ENCODE assay signal across 33 cellular contexts in the genomic region with DNA sequence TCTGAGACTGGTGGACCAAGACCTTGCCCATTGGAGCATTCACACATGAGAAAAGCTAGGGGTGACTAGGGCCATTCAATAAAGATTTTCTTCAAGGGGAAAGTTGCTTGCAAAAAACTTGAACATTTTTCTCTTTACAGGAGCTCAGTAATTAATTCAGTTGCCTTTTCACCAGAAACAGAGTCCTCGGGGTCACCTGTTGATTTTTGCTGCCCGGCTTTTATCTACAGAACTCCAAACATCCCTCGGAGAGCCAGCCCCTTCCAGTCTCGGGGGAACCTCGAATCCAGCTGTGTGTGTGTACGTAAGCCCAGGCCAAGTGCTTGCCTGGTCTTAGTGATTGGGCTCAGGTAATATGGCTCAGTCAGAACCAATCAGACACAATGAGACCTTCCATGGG.
"Had no signal": no experiment of that assay in that cellular context is flagged by ENCODE, and none has a peak within 500 bp of the region (broad histone marks: within the 10 kb centered on the region; RNA-seq: fewer than 3 reads in every experiment).

No MANE protein-coding gene starts in this region.

- H3K4me1 Mint-ChIP-seq: activated CD4-positive, alpha-beta T cell treated with anti-CD3 and anti-CD28 coated beads for 36 hours; activated naive CD4-positive, alpha-beta T cell treated with anti-CD3 and anti-CD28 coated beads, Interleukin-2, amount 50 U/mL, for 24 hours had no signal

- ATAC-seq: activated CD4-positive, alpha-beta T cell treated with anti-CD3 and anti-CD28 coated beads for 36 hours; activated CD4-positive, CD25-positive, alpha-beta regulatory T cell treated with anti-CD3 and anti-CD28 coated beads, Interleukin-2, amount 50 U/mL, for 24 hours; activated CD8-positive, alpha-beta memory T cell treated with anti-CD3 and anti-CD28 coated beads, Interleukin-2, amount 10 ng/mL, durations not matched to agents 7 days and 5 days; activated CD8-positive, alpha-beta T cell treated with anti-CD3 and anti-CD28 coated beads, Interleukin-2, amount 10 ng/mL, durations not matched to agents 7 days and 5 days; activated naive CD8-positive, alpha-beta T cell treated with anti-CD3 and anti-CD28 coated beads, Interleukin-2, amount 50 U/mL, for 24 hours; T-helper 17 cell had no signal

- H3K9me3 Mint-ChIP-seq: activated CD4-positive, alpha-beta memory T cell treated with anti-CD3 and anti-CD28 coated beads, Interleukin-2, amount 10 ng/mL, durations not matched to agents 7 days and 5 days; activated CD4-positive, alpha-beta T cell treated with anti-CD3 and anti-CD28 coated beads, Interleukin-2, amount 10 ng/mL, durations not matched to agents 7 days and 5 days; activated naive CD4-positive, alpha-beta T cell treated with anti-CD3 and anti-CD28 coated beads, Interleukin-2, amount 10 ng/mL, durations not matched to agents 7 days and 5 days; activated naive CD4-positive, alpha-beta T cell treated with anti-CD3 and anti-CD28 coated beads, Interleukin-2, amount 50 U/mL, for 24 hours; activated naive CD8-positive, alpha-beta T cell treated with anti-CD3 and anti-CD28 coated beads, Interleukin-2, amount 10 ng/mL, durations not matched to agents 7 days and 5 days; activated naive CD8-positive, alpha-beta T cell treated with anti-CD3 and anti-CD28 coated beads, Interleukin-2, amount 50 U/mL, for 24 hours; activated T-cell treated with anti-CD3 and anti-CD28 coated beads, Interleukin-2, amount 50 U/mL, for 24 hours; activated T-helper 2 cell treated with anti-CD3 and anti-CD28 coated beads, Interferon-gamma antibody, Interleukin-2, Interleukin-4, amounts not matched to agents 10 μg/mL and 5 μg/mL and 100 μg/mL, durations not matched to agents 14 hours and 24 hours and 36 hours; brain; central memory CD8-positive, alpha-beta T cell; T-helper 2 cell treated with Interferon-gamma antibody and Interleukin-4, amounts not matched to agents 5 μg/mL and 100 μg/mL, for 36 hours had no signal

- H3K27ac ChIP-seq: ascending aorta, cardiac muscle cell had no signal

- DNase-seq: activated CD4-positive, alpha-beta memory T cell treated with anti-CD3 and anti-CD28 coated beads, Interleukin-2, amount 10 ng/mL, durations not matched to agents 7 days and 5 days; activated CD4-positive, alpha-beta T cell treated with anti-CD3 and anti-CD28 coated beads for 1 hour; activated CD4-positive, alpha-beta T cell treated with anti-CD3 and anti-CD28 coated beads for 36 hours; activated CD4-positive, alpha-beta T cell treated with anti-CD3 and anti-CD28 coated beads for 48 hours; activated CD4-positive, alpha-beta T cell treated with anti-CD3 and anti-CD28 coated beads, Interleukin-2, amount 10 ng/mL, durations not matched to agents 7 days and 5 days; activated CD4-positive, alpha-beta T cell treated with anti-CD3 and anti-CD28 coated beads, Interleukin-2, amount 50 U/mL, for 48 hours; activated CD4-positive, CD25-positive, alpha-beta regulatory T cell; activated CD8-positive, alpha-beta memory T cell treated with anti-CD3 and anti-CD28 coated beads for 24 hours; activated CD8-positive, alpha-beta memory T cell treated with anti-CD3 and anti-CD28 coated beads, Interleukin-2, amount 10 ng/mL, durations not matched to agents 7 days and 5 days; activated CD8-positive, alpha-beta memory T cell treated with anti-CD3 and anti-CD28 coated beads, Interleukin-2, amount 50 U/mL, for 48 hours; activated CD8-positive, alpha-beta T cell treated with anti-CD3 and anti-CD28 coated beads, Interleukin-2, amount 10 ng/mL, durations not matched to agents 7 days and 5 days; activated effector memory CD4-positive, alpha-beta T cell treated with Interleukin-2 at 50 U/mL for 16 hours; activated gamma-delta T cell; activated naive CD4-positive, alpha-beta T cell treated with anti-CD3 and anti-CD28 coated beads, Interleukin-2, amount 10 ng/mL, durations not matched to agents 7 days and 5 days; activated naive CD4-positive, alpha-beta T cell treated with Interleukin-2 at 50 U/mL for 16 hours; activated naive CD8-positive, alpha-beta T cell treated with anti-CD3 and anti-CD28 coated beads, Interleukin-2, amount 10 ng/mL, durations not matched to agents 7 days and 5 days; activated naive CD8-positive, alpha-beta T cell treated with anti-CD3 and anti-CD28 coated beads, Interleukin-2, amount 50 U/mL, for 24 hours; activated T-cell treated with anti-CD3 and anti-CD28 coated beads, Interleukin-2, amount 50 U/mL, for 24 hours; activated T-cell treated with anti-CD3 and anti-CD28 coated beads, Interleukin-2, amount 50 U/mL, for 48 hours; amygdala; anterior cingulate cortex; caudate nucleus; T-helper 17 cell; T-helper 9 cell had no signal

- H3K4me1 ChIP-seq: ascending aorta had no signal

- H3K27me3 Mint-ChIP-seq: activated CD4-positive, alpha-beta memory T cell treated with anti-CD3 and anti-CD28 coated beads, Interleukin-2, amount 10 ng/mL, durations not matched to agents 7 days and 5 days; activated CD4-positive, alpha-beta T cell treated with anti-CD3 and anti-CD28 coated beads for 36 hours; activated CD4-positive, alpha-beta T cell treated with anti-CD3 and anti-CD28 coated beads, Interleukin-2, amount 10 ng/mL, durations not matched to agents 7 days and 5 days; activated CD8-positive, alpha-beta memory T cell treated with anti-CD3 and anti-CD28 coated beads, Interleukin-2, amount 10 ng/mL, durations not matched to agents 7 days and 5 days; activated naive CD4-positive, alpha-beta T cell treated with anti-CD3 and anti-CD28 coated beads, Interleukin-2, amount 10 ng/mL, durations not matched to agents 7 days and 5 days; activated naive CD4-positive, alpha-beta T cell treated with anti-CD3 and anti-CD28 coated beads, Interleukin-2, amount 50 U/mL, for 24 hours; activated naive CD8-positive, alpha-beta T cell; activated naive CD8-positive, alpha-beta T cell treated with anti-CD3 and anti-CD28 coated beads, Interleukin-2, amount 10 ng/mL, durations not matched to agents 7 days and 5 days; activated naive CD8-positive, alpha-beta T cell treated with anti-CD3 and anti-CD28 coated beads, Interleukin-2, amount 50 U/mL, for 24 hours; activated T-cell treated with anti-CD3 and anti-CD28 coated beads, Interleukin-2, amount 50 U/mL, for 24 hours; brain; central memory CD8-positive, alpha-beta T cell; T-helper 17 cell had no signal

- H3K4me3 Mint-ChIP-seq: activated CD4-positive, alpha-beta memory T cell treated with anti-CD3 and anti-CD28 coated beads, Interleukin-2, amount 10 ng/mL, durations not matched to agents 7 days and 5 days; activated CD4-positive, alpha-beta T cell treated with anti-CD3 and anti-CD28 coated beads for 36 hours; activated CD4-positive, alpha-beta T cell treated with anti-CD3 and anti-CD28 coated beads, Interleukin-2, amount 10 ng/mL, durations not matched to agents 7 days and 5 days; activated CD8-positive, alpha-beta memory T cell treated with anti-CD3 and anti-CD28 coated beads, Interleukin-2, amount 10 ng/mL, durations not matched to agents 7 days and 5 days; activated CD8-positive, alpha-beta T cell treated with anti-CD3 and anti-CD28 coated beads, Interleukin-2, amount 10 ng/mL, durations not matched to agents 7 days and 5 days; activated naive CD4-positive, alpha-beta T cell treated with anti-CD3 and anti-CD28 coated beads, Interleukin-2, amount 10 ng/mL, durations not matched to agents 7 days and 5 days; activated naive CD4-positive, alpha-beta T cell treated with anti-CD3 and anti-CD28 coated beads, Interleukin-2, amount 50 U/mL, for 24 hours; activated naive CD8-positive, alpha-beta T cell; activated naive CD8-positive, alpha-beta T cell treated with anti-CD3 and anti-CD28 coated beads, Interleukin-2, amount 10 ng/mL, durations not matched to agents 7 days and 5 days; activated naive CD8-positive, alpha-beta T cell treated with anti-CD3 and anti-CD28 coated beads, Interleukin-2, amount 50 U/mL, for 24 hours; activated T-cell treated with anti-CD3 and anti-CD28 coated beads, Interleukin-2, amount 50 U/mL, for 24 hours; brain; central memory CD8-positive, alpha-beta T cell; T-helper 17 cell; T-helper 2 cell treated with Interferon-gamma antibody and Interleukin-4, amounts not matched to agents 5 μg/mL and 100 μg/mL, for 36 hours had no signal

- H3K9me3 ChIP-seq: ascending aorta had no signal

- H3K36me3 ChIP-seq: cardiac muscle cell had no signal

- H3K27me3 ChIP-seq: ascending aorta, cardiac muscle cell had no signal

- H3K27ac Mint-ChIP-seq: activated CD4-positive, alpha-beta memory T cell treated with anti-CD3 and anti-CD28 coated beads, Interleukin-2, amount 10 ng/mL, durations not matched to agents 7 days and 5 days; activated CD4-positive, alpha-beta T cell treated with anti-CD3 and anti-CD28 coated beads for 36 hours; activated CD4-positive, alpha-beta T cell treated with anti-CD3 and anti-CD28 coated beads, Interleukin-2, amount 10 ng/mL, durations not matched to agents 7 days and 5 days; activated CD8-positive, alpha-beta memory T cell treated with anti-CD3 and anti-CD28 coated beads, Interleukin-2, amount 10 ng/mL, durations not matched to agents 7 days and 5 days; activated CD8-positive, alpha-beta T cell treated with anti-CD3 and anti-CD28 coated beads, Interleukin-2, amount 10 ng/mL, durations not matched to agents 7 days and 5 days; activated naive CD4-positive, alpha-beta T cell treated with anti-CD3 and anti-CD28 coated beads, Interleukin-2, amount 10 ng/mL, durations not matched to agents 7 days and 5 days; activated naive CD4-positive, alpha-beta T cell treated with anti-CD3 and anti-CD28 coated beads, Interleukin-2, amount 50 U/mL, for 24 hours; activated naive CD8-positive, alpha-beta T cell; activated naive CD8-positive, alpha-beta T cell treated with anti-CD3 and anti-CD28 coated beads, Interleukin-2, amount 10 ng/mL, durations not matched to agents 7 days and 5 days; activated naive CD8-positive, alpha-beta T cell treated with anti-CD3 and anti-CD28 coated beads, Interleukin-2, amount 50 U/mL, for 24 hours; activated T-cell treated with anti-CD3 and anti-CD28 coated beads, Interleukin-2, amount 50 U/mL, for 24 hours; activated T-helper 2 cell treated with anti-CD3 and anti-CD28 coated beads, Interferon-gamma antibody, Interleukin-2, Interleukin-4, amounts not matched to agents 10 μg/mL and 5 μg/mL and 100 μg/mL, durations not matched to agents 14 hours and 24 hours and 36 hours; brain; T-helper 17 cell; T-helper 2 cell treated with Interferon-gamma antibody and Interleukin-4, amounts not matched to agents 5 μg/mL and 100 μg/mL, for 36 hours had no signal
